Comparison of ENCODE assay signal across 8 cellular contexts in genomic region chr19:12939908-12940533, GRCh38. TPM values are rescaled to one million over a fixed set of nuclear protein-coding genes. Genes with fewer than 3 reads are reported as not detected.
A peak's percentile ranks its signal among the peaks of the same experiment; 100 is the strongest.
DNase-seq lines count a peak whose midpoint lies in the region; ATAC-seq, FAIRE-seq and TF ChIP-seq lines count a peak whose summit lies in the region.

No MANE protein-coding gene starts in this region.

- H3K27me3 ChIP-seq in adrenal gland = no peaks in the 10 kb centered on the region
- H3K27me3 ChIP-seq in HepG2 (ENCODE audit: control insufficient read depth in 1 of 2, insufficient read depth in 2 of 2, low read length in 2 of 2) = peaks cover 0 to 5% of the 10 kb centered on the region in 2 experiments; a peak in 1 of 5 replicates
- H3K27me3 ChIP-seq in thymus (ENCODE audit: control insufficient read depth, insufficient read depth) = no peaks in the 10 kb centered on the region
- H3K27me3 ChIP-seq in testis = no peaks in the 10 kb centered on the region

- TF ChIP-seq RAD21 in HepG2 (CRISPR knock-in tag; IDR thresholded peaks at IDR 0.05) = no peak

- H3K27me3 Mint-ChIP-seq in activated T-cell treated with anti-CD3 and anti-CD28 coated beads, Interleukin-2, amount 50 U/mL, for 4 hours (ENCODE audit: low read depth) = no peaks in the 10 kb centered on the region

- H4K20me1 ChIP-seq in HepG2 (ENCODE audit: insufficient read depth, low read length) = peaks cover 13% of the 10 kb centered on the region

- no peak for DNase-seq in activated T-cell treated with anti-CD3 and anti-CD28 coated beads, Interleukin-2, amount 50 U/mL, for 4 hours
- DNase-seq in activated T-cell treated with anti-CD3 and anti-CD28 coated beads for 4 hours (no peak), adrenal gland (no peak), HepG2 (ENCODE audit: low spot score) (no peak), SHP77 (lab: John Stamatoyannopoulos, UW) (no peak), testis (no peak)
- DNase-seq in stimulated activated CD4-positive, alpha-beta T cell treated with anti-CD3 and anti-CD28 coated beads, Interleukin-12 subunit alpha, Interleukin-12 subunit beta, amount 100 ng/mL, for 4 hours = no peak

- ATAC-seq in activated T-cell treated with anti-CD3 and anti-CD28 coated beads, Interleukin-2, amount 50 U/mL, for 4 hours = no peak
- no peak for ATAC-seq in HepG2

- TF ChIP-seq CTCF in adrenal gland (IDR thresholded peaks at IDR 0.05) = no peak
- no peak for TF ChIP-seq CTCF in HepG2 (CRISPR knock-in tag; IDR thresholded peaks at IDR 0.05)
- TF ChIP-seq CTCF in testis (IDR thresholded peaks at IDR 0.05) = no peak

- no peaks in the 10 kb centered on the region for H3K9me3 ChIP-seq in adrenal gland (replicated peaks in 1 of 3)
- H3K9me3 ChIP-seq in HepG2 (ENCODE audit: low read length) = no peaks in the 10 kb centered on the region
- H3K9me3 ChIP-seq in thymus (ENCODE audit: control insufficient read depth) = no peaks in the 10 kb centered on the region
- H3K9me3 ChIP-seq in testis = no peaks in the 10 kb centered on the region

- H3K36me3 ChIP-seq in adrenal gland (replicated peaks in 1 of 2) = peaks cover 0 to 56% of the 10 kb centered on the region in 2 donors
- peaks cover 13 to 43% of the 10 kb centered on the region in 2 experiments for H3K36me3 ChIP-seq in HepG2 (replicated peaks in 1 of 2; ENCODE audit: control insufficient read depth in 1 of 2, insufficient read depth in 2 of 2, low read length in 2 of 2)
- H3K36me3 ChIP-seq in thymus (ENCODE audit: control insufficient read depth, insufficient read depth) = peaks cover 46% of the 10 kb centered on the region
- no peaks in the 10 kb centered on the region for H3K36me3 ChIP-seq in testis (ENCODE audit: low read depth, missing control alignments)

- H3K4me1 ChIP-seq in adrenal gland (replicated peaks in 1 of 2) = peaks cover 5 to 36% of the 10 kb centered on the region in 2 donors
- peaks cover 45% of the 10 kb centered on the region for H3K4me1 ChIP-seq in HepG2 (ENCODE audit: insufficient read depth, low read length)
- peaks cover 32% of the 10 kb centered on the region for H3K4me1 ChIP-seq in thymus (ENCODE audit: control insufficient read depth, insufficient read depth, low read length)
- peaks cover 21% of the 10 kb centered on the region for H3K4me1 ChIP-seq in testis

- peak overlapping the region; percentile 96 for H3K4me2 ChIP-seq in HepG2 (ENCODE audit: low read depth, low read length)

- no peaks in the 10 kb centered on the region for H3K9me3 Mint-ChIP-seq in activated T-cell treated with anti-CD3 and anti-CD28 coated beads, Interleukin-2, amount 50 U/mL, for 4 hours

- TF ChIP-seq EP300 in HepG2 (IDR thresholded peaks at IDR 0.05; ENCODE audit: low read depth in 2 of 2, low read length in 2 of 2) (no peak), HepG2 (CRISPR knock-in tag; IDR thresholded peaks at IDR 0.05; ENCODE audit: borderline replicate concordance) (no peak)

- FAIRE-seq in HepG2 (lab: Jason Lieb, UNC) = no peak

- peaks cover 43% of the 10 kb centered on the region for H3K36me3 Mint-ChIP-seq in activated T-cell treated with anti-CD3 and anti-CD28 coated beads, Interleukin-2, amount 50 U/mL, for 4 hours (ENCODE audit: insufficient read depth)

- H3K4me3 ChIP-seq in adrenal gland (peak overlapping the region in 1 of 4 donors; percentile 97), HepG2 (replicated peaks in 1 of 3; ENCODE audit: insufficient read depth in 1 of 3, low read depth in 2 of 3, low read length in 3 of 3) (peak overlapping the region; percentile 84 to 97 (median 88)), thymus (ENCODE audit: low read length) (peak overlapping the region; percentile 99), testis (peak overlapping the region in 1 of 2 donors; percentile 98)

- no TSS peak for BruUV-seq in HepG2 (replicated peaks; lab: Mats Ljungman, UMichigan)

- H2AFZ ChIP-seq in HepG2 (ENCODE audit: low read length) = no peak overlapping the region

- peaks cover 49% of the 10 kb centered on the region for H3K4me1 Mint-ChIP-seq in activated T-cell treated with anti-CD3 and anti-CD28 coated beads, Interleukin-2, amount 50 U/mL, for 4 hours (ENCODE audit: low read depth)

- H3K27ac ChIP-seq in adrenal gland = peak overlapping the region in 3 of 5 donors; percentile 24 to 94 (median 87)
- H3K27ac ChIP-seq in HepG2 (ENCODE audit: extremely low read length, insufficient read depth, low read length) = peak overlapping the region; percentile 79
- H3K27ac ChIP-seq in thymus (ENCODE audit: low read depth) = no peak overlapping the region
- H3K27ac ChIP-seq in testis = no peak overlapping the region

- TF ChIP-seq POLR2A in adrenal gland (IDR thresholded peaks at IDR 0.05) (no peak), HepG2 (IDR thresholded peaks at IDR 0.05; ENCODE audit: insufficient read depth in 1 of 2, low read depth in 2 of 2, low read length in 2 of 2) (no peak), testis (IDR thresholded peaks at IDR 0.05) (no peak)

- intact Hi-C loops in adrenal gland (cut with DNase I) (no loop called here), HepG2 (cut with micrococcal nuclease; ENCODE audit: unreplicated experiment) (no loop called here), testis (cut with DNase I; ENCODE audit: low total_unique reads) (no loop called here)

- H3K4me3 Mint-ChIP-seq in activated T-cell treated with anti-CD3 and anti-CD28 coated beads, Interleukin-2, amount 50 U/mL, for 4 hours = peak overlapping the region; percentile 99

- peak overlapping the region; percentile 99 for H3K9ac ChIP-seq in HepG2 (ENCODE audit: insufficient read depth, low read depth, low read length)

- H3K79me2 ChIP-seq in HepG2 (ENCODE audit: insufficient read depth, low read length) = peaks cover 31% of the 10 kb centered on the region

- POLR2A ChIA-PET in HepG2 (lab: Yijun Ruan, JAX) = no interaction called here

- CTCF ChIA-PET in HepG2 (lab: Yijun Ruan, JAX; ENCODE audit: low intra/inter-chr PET ratio, low total read pairs) = no interaction called here

- in situ Hi-C loops in HepG2 (cut with HindIII; ENCODE audit: extremely low pct_ligation_motif_present, low pct_unique_long_range_greater_than_20kb) = no loop called here

- WGBS in adrenal gland, 4 donors = 54 to 59% (median 56%) methylated on average over 11 to 12 of the region's 12 CpGs
- WGBS in HepG2 (ENCODE audit: low lambda C conversion rate) = 73% methylated on average over 11 of the region's 12 CpGs
- WGBS in thymus = 79% methylated on average over 12 of the region's 12 CpGs
- WGBS in testis, 2 donors = 60 to 74% methylated on average over 12 of the region's 12 CpGs

RNA-seq across cellular contexts. Expression of gene CALR, which starts 1.6 kb away (rescaled TPM):
- 1,000 to 10,000 TPM; 1,489 to 1,621 (median 1,575) TPM for total RNA-seq in activated T-cell treated with anti-CD3 and anti-CD28 coated beads, Interleukin-2, amount 50 U/mL, for 4 hours
- total RNA-seq in adrenal gland = 1,000 to 10,000 TPM in 2 of 8 donors, 100 to 1,000 TPM in 6; 271 to 1,489 (median 613) TPM
- 1,000 to 10,000 TPM in 1 of 3 donors, 100 to 1,000 TPM in 2; 224 to 1,230 (median 336) TPM for polyA plus RNA-seq in adrenal gland
- total RNA-seq in HepG2 (2016; rRNA removed; fragmentation: Illumina TruSeq; extraction: Trizol) = 420 and 898 TPM in 2 replicates
- total RNA-seq in HepG2 (2016; cell fraction: cytosol; rRNA removed; fragmentation: Illumina TruSeq; extraction: Trizol; ENCODE audit: low read depth) = 227 and 266 TPM in 2 replicates
- 389 and 943 TPM in 2 replicates for total RNA-seq in HepG2 (2016; cell fraction: insoluble cytoplasmic fraction; rRNA removed; fragmentation: Illumina TruSeq; extraction: Trizol)
- 340 and 383 TPM in 2 replicates for total RNA-seq in HepG2 (2016; cell fraction: membrane; rRNA removed; fragmentation: Illumina TruSeq; extraction: Trizol)
- total RNA-seq in HepG2 (2016; cell fraction: nucleus; rRNA removed; fragmentation: Illumina TruSeq; extraction: Trizol) = 693 and 829 TPM in 2 replicates
- 842 and 934 TPM in 2 replicates for polyA plus RNA-seq in HepG2 (2011; rRNA removed)
- 752 and 842 TPM in 2 replicates for polyA plus RNA-seq in HepG2 (2011; cell fraction: cytosol; rRNA removed)
- 381 and 448 TPM in 2 replicates for polyA plus RNA-seq in HepG2 (2011; cell fraction: nucleus; rRNA removed)
- polyA plus RNA-seq in HepG2 (2012) = 606 and 725 TPM in 2 replicates
- 313 and 359 TPM in 2 replicates for polyA plus RNA-seq in HepG2 (2016; cell fraction: cytosol; fragmentation: Illumina TruSeq; extraction: Trizol; ENCODE audit: low read depth)
- 478 and 547 TPM in 2 replicates for polyA plus RNA-seq in HepG2 (2016; cell fraction: insoluble cytoplasmic fraction; fragmentation: Illumina TruSeq; extraction: Trizol; ENCODE audit: low read depth)
- polyA plus RNA-seq in HepG2 (2016; cell fraction: membrane; fragmentation: Illumina TruSeq; extraction: Trizol; ENCODE audit: low read depth) = 345 and 409 TPM in 2 replicates
- 1,564 and 1,658 TPM in 2 replicates for polyA plus RNA-seq in HepG2 (2016; cell fraction: nucleus; fragmentation: Illumina TruSeq; extraction: Trizol; ENCODE audit: insufficient read depth, low read depth)
- 932 and 1,241 TPM in 2 replicates for polyA minus RNA-seq in HepG2 (2011; rRNA and poly(A)+ RNA removed; ENCODE audit: low replicate concordance)
- polyA minus RNA-seq in HepG2 (2011; cell fraction: cytosol; rRNA and poly(A)+ RNA removed) = 408 and 482 TPM in 2 replicates
- polyA minus RNA-seq in HepG2 (2011; cell fraction: nucleus; rRNA and poly(A)+ RNA removed) = 228 and 256 TPM in 2 replicates
- polyA plus RNA-seq in thymus = 189 TPM
- 100 to 1,000 TPM; 389 to 467 TPM for total RNA-seq in testis
- 538 TPM for polyA plus RNA-seq in testis (ENCODE audit: insufficient read depth, low read depth, low replicate concordance)

RNA-seq across cellular contexts. Expression of gene RAD23A, which starts 5.6 kb away (rescaled TPM):
- total RNA-seq in activated T-cell treated with anti-CD3 and anti-CD28 coated beads, Interleukin-2, amount 50 U/mL, for 4 hours = 100 to 1,000 TPM; 256 to 265 (median 264) TPM
- total RNA-seq in adrenal gland = 100 to 1,000 TPM in 5 of 8 donors, 10 to 100 TPM in 3; 66.5 to 146 (median 108) TPM
- 100 to 1,000 TPM; 112 to 240 (median 206) TPM for polyA plus RNA-seq in adrenal gland
- 34.6 and 42.5 TPM in 2 replicates for total RNA-seq in HepG2 (2016; rRNA removed; fragmentation: Illumina TruSeq; extraction: Trizol)
- total RNA-seq in HepG2 (2016; cell fraction: cytosol; rRNA removed; fragmentation: Illumina TruSeq; extraction: Trizol; ENCODE audit: low read depth) = 64.7 and 77.4 TPM in 2 replicates
- total RNA-seq in HepG2 (2016; cell fraction: insoluble cytoplasmic fraction; rRNA removed; fragmentation: Illumina TruSeq; extraction: Trizol) = 29.6 and 43.3 TPM in 2 replicates
- 95.2 and 117 TPM in 2 replicates for total RNA-seq in HepG2 (2016; cell fraction: membrane; rRNA removed; fragmentation: Illumina TruSeq; extraction: Trizol)
- 27.5 and 30.5 TPM in 2 replicates for total RNA-seq in HepG2 (2016; cell fraction: nucleus; rRNA removed; fragmentation: Illumina TruSeq; extraction: Trizol)
- 50.3 and 54.2 TPM in 2 replicates for polyA plus RNA-seq in HepG2 (2011; rRNA removed)
- polyA plus RNA-seq in HepG2 (2011; cell fraction: cytosol; rRNA removed) = 51.8 and 73.5 TPM in 2 replicates
- polyA plus RNA-seq in HepG2 (2011; cell fraction: nucleus; rRNA removed) = 80.8 and 87.8 TPM in 2 replicates
- polyA plus RNA-seq in HepG2 (2012) = 95.7 and 105 TPM in 2 replicates
- 137 and 157 TPM in 2 replicates for polyA plus RNA-seq in HepG2 (2016; cell fraction: cytosol; fragmentation: Illumina TruSeq; extraction: Trizol; ENCODE audit: low read depth)
- 55.9 and 73.5 TPM in 2 replicates for polyA plus RNA-seq in HepG2 (2016; cell fraction: insoluble cytoplasmic fraction; fragmentation: Illumina TruSeq; extraction: Trizol; ENCODE audit: low read depth)
- 175 and 195 TPM in 2 replicates for polyA plus RNA-seq in HepG2 (2016; cell fraction: membrane; fragmentation: Illumina TruSeq; extraction: Trizol; ENCODE audit: low read depth)
- 90.3 and 97.5 TPM in 2 replicates for polyA plus RNA-seq in HepG2 (2016; cell fraction: nucleus; fragmentation: Illumina TruSeq; extraction: Trizol; ENCODE audit: insufficient read depth, low read depth)
- polyA minus RNA-seq in HepG2 (2011; rRNA and poly(A)+ RNA removed; ENCODE audit: low replicate concordance) = 54.6 and 102 TPM in 2 replicates
- 52.5 and 54.0 TPM in 2 replicates for polyA minus RNA-seq in HepG2 (2011; cell fraction: cytosol; rRNA and poly(A)+ RNA removed)
- polyA minus RNA-seq in HepG2 (2011; cell fraction: nucleus; rRNA and poly(A)+ RNA removed) = 20.0 and 27.4 TPM in 2 replicates
- 128 TPM for polyA plus RNA-seq in thymus
- total RNA-seq in testis = 100 to 1,000 TPM; 114 to 136 TPM
- polyA plus RNA-seq in testis (ENCODE audit: insufficient read depth, low read depth, low replicate concordance) = 174 TPM

RNA-seq across cellular contexts. Expression of gene FARSA, which starts 6.5 kb away (rescaled TPM):
- 100 to 1,000 TPM; 345 to 368 (median 368) TPM for total RNA-seq in activated T-cell treated with anti-CD3 and anti-CD28 coated beads, Interleukin-2, amount 50 U/mL, for 4 hours
- total RNA-seq in adrenal gland (100 to 1,000 TPM in 1 of 8 donors, 10 to 100 TPM in 7; 40.6 to 102 (median 54.3) TPM), HepG2 (2016; rRNA removed; fragmentation: Illumina TruSeq; extraction: Trizol) (68.0 and 72.0 TPM in 2 replicates), testis (10 to 100 TPM; 53.8 to 65.3 TPM)
- polyA plus RNA-seq in adrenal gland (10 to 100 TPM; 33.5 to 62.1 (median 36.0) TPM), HepG2 (2011; rRNA removed) (25.9 and 37.0 TPM in 2 replicates), thymus (33.6 TPM), testis (ENCODE audit: insufficient read depth, low read depth, low replicate concordance) (55.1 TPM)
- 30.6 and 33.8 TPM in 2 replicates for total RNA-seq in HepG2 (2016; cell fraction: cytosol; rRNA removed; fragmentation: Illumina TruSeq; extraction: Trizol; ENCODE audit: low read depth)
- total RNA-seq in HepG2 (2016; cell fraction: insoluble cytoplasmic fraction; rRNA removed; fragmentation: Illumina TruSeq; extraction: Trizol) = 61.4 and 77.8 TPM in 2 replicates
- total RNA-seq in HepG2 (2016; cell fraction: membrane; rRNA removed; fragmentation: Illumina TruSeq; extraction: Trizol) = 31.3 and 31.6 TPM in 2 replicates
- total RNA-seq in HepG2 (2016; cell fraction: nucleus; rRNA removed; fragmentation: Illumina TruSeq; extraction: Trizol) = 38.1 and 43.4 TPM in 2 replicates
- 20.2 and 25.7 TPM in 2 replicates for polyA plus RNA-seq in HepG2 (2011; cell fraction: cytosol; rRNA removed)
- polyA plus RNA-seq in HepG2 (2011; cell fraction: nucleus; rRNA removed) = 86.4 and 92.2 TPM in 2 replicates
- polyA plus RNA-seq in HepG2 (2012) = 47.9 and 53.4 TPM in 2 replicates
- 20.5 and 21.3 TPM in 2 replicates for polyA plus RNA-seq in HepG2 (2016; cell fraction: cytosol; fragmentation: Illumina TruSeq; extraction: Trizol; ENCODE audit: low read depth)
- polyA plus RNA-seq in HepG2 (2016; cell fraction: insoluble cytoplasmic fraction; fragmentation: Illumina TruSeq; extraction: Trizol; ENCODE audit: low read depth) = 76.2 and 85.7 TPM in 2 replicates
- 21.2 and 25.0 TPM in 2 replicates for polyA plus RNA-seq in HepG2 (2016; cell fraction: membrane; fragmentation: Illumina TruSeq; extraction: Trizol; ENCODE audit: low read depth)
- polyA plus RNA-seq in HepG2 (2016; cell fraction: nucleus; fragmentation: Illumina TruSeq; extraction: Trizol; ENCODE audit: insufficient read depth, low read depth) = 71.9 and 80.2 TPM in 2 replicates
- 36.3 and 65.5 TPM in 2 replicates for polyA minus RNA-seq in HepG2 (2011; rRNA and poly(A)+ RNA removed; ENCODE audit: low replicate concordance)
- polyA minus RNA-seq in HepG2 (2011; cell fraction: cytosol; rRNA and poly(A)+ RNA removed) = 17.6 and 18.3 TPM in 2 replicates
- polyA minus RNA-seq in HepG2 (2011; cell fraction: nucleus; rRNA and poly(A)+ RNA removed) = 14.5 and 16.0 TPM in 2 replicates

RNA-seq across cellular contexts. Expression of gene GADD45GIP1, which starts 17.0 kb away (rescaled TPM):
- total RNA-seq in activated T-cell treated with anti-CD3 and anti-CD28 coated beads, Interleukin-2, amount 50 U/mL, for 4 hours = 10 to 100 TPM; 60.5 to 65.2 (median 61.8) TPM
- total RNA-seq in adrenal gland = 100 to 1,000 TPM in 1 of 8 donors, 10 to 100 TPM in 7; 26.1 to 101 (median 41.2) TPM
- 100 to 1,000 TPM in 2 of 3 donors, 10 to 100 TPM in 1; 16.5 to 213 (median 183) TPM for polyA plus RNA-seq in adrenal gland
- total RNA-seq in HepG2 (2016; rRNA removed; fragmentation: Illumina TruSeq; extraction: Trizol) = 24.6 and 37.4 TPM in 2 replicates
- 14.3 and 14.8 TPM in 2 replicates for total RNA-seq in HepG2 (2016; cell fraction: cytosol; rRNA removed; fragmentation: Illumina TruSeq; extraction: Trizol; ENCODE audit: low read depth)
- 25.1 and 41.7 TPM in 2 replicates for total RNA-seq in HepG2 (2016; cell fraction: insoluble cytoplasmic fraction; rRNA removed; fragmentation: Illumina TruSeq; extraction: Trizol)
- 14.2 and 15.7 TPM in 2 replicates for total RNA-seq in HepG2 (2016; cell fraction: membrane; rRNA removed; fragmentation: Illumina TruSeq; extraction: Trizol)
- 8.8 and 9.5 TPM in 2 replicates for total RNA-seq in HepG2 (2016; cell fraction: nucleus; rRNA removed; fragmentation: Illumina TruSeq; extraction: Trizol)
- polyA plus RNA-seq in HepG2 (2011; rRNA removed) = 30.7 and 31.9 TPM in 2 replicates
- polyA plus RNA-seq in HepG2 (2011; cell fraction: cytosol; rRNA removed) = 33.0 and 52.1 TPM in 2 replicates
- polyA plus RNA-seq in HepG2 (2011; cell fraction: nucleus; rRNA removed) = 13.9 and 14.0 TPM in 2 replicates
- polyA plus RNA-seq in HepG2 (2012) = 19.0 and 20.6 TPM in 2 replicates
- polyA plus RNA-seq in HepG2 (2016; cell fraction: cytosol; fragmentation: Illumina TruSeq; extraction: Trizol; ENCODE audit: low read depth) = 24.7 and 26.7 TPM in 2 replicates
- polyA plus RNA-seq in HepG2 (2016; cell fraction: insoluble cytoplasmic fraction; fragmentation: Illumina TruSeq; extraction: Trizol; ENCODE audit: low read depth) = 71.6 and 84.3 TPM in 2 replicates
- 20.1 and 21.0 TPM in 2 replicates for polyA plus RNA-seq in HepG2 (2016; cell fraction: membrane; fragmentation: Illumina TruSeq; extraction: Trizol; ENCODE audit: low read depth)
- 27.9 and 29.2 TPM in 2 replicates for polyA plus RNA-seq in HepG2 (2016; cell fraction: nucleus; fragmentation: Illumina TruSeq; extraction: Trizol; ENCODE audit: insufficient read depth, low read depth)
- 6.2 and 12.6 TPM in 2 replicates for polyA minus RNA-seq in HepG2 (2011; rRNA and poly(A)+ RNA removed; ENCODE audit: low replicate concordance)
- 9.9 and 11.7 TPM in 2 replicates for polyA minus RNA-seq in HepG2 (2011; cell fraction: cytosol; rRNA and poly(A)+ RNA removed)
- polyA minus RNA-seq in HepG2 (2011; cell fraction: nucleus; rRNA and poly(A)+ RNA removed) = 3.2 and 3.7 TPM in 2 replicates
- polyA plus RNA-seq in thymus = 27.2 TPM
- total RNA-seq in testis = 10 to 100 TPM; 32.2 to 39.8 TPM
- 21.6 TPM for polyA plus RNA-seq in testis (ENCODE audit: insufficient read depth, low read depth, low replicate concordance)

RNA-seq across cellular contexts. Expression of gene SYCE2, which starts 20.9 kb away (rescaled TPM):
- under 1 TPM; 0.53 to 0.91 (median 0.87) TPM for total RNA-seq in activated T-cell treated with anti-CD3 and anti-CD28 coated beads, Interleukin-2, amount 50 U/mL, for 4 hours
- total RNA-seq in adrenal gland (under 1 TPM in 1 of 8 donors, not detected in 7; 0.91 TPM), HepG2 (2016; rRNA removed; fragmentation: Illumina TruSeq; extraction: Trizol) (0.09 TPM in 1 of 2 replicates, not detected in the other), testis (10 to 100 TPM; 12.3 to 20.4 TPM)
- polyA plus RNA-seq in adrenal gland (under 1 TPM; 0.16 to 0.24 (median 0.20) TPM), HepG2 (2011; rRNA removed) (0.25 and 0.40 TPM in 2 replicates), thymus (0.48 TPM), testis (ENCODE audit: insufficient read depth, low read depth, low replicate concordance) (61.1 TPM)
- total RNA-seq in HepG2 (2016; cell fraction: cytosol; rRNA removed; fragmentation: Illumina TruSeq; extraction: Trizol; ENCODE audit: low read depth) = not detected in 2 replicates
- total RNA-seq in HepG2 (2016; cell fraction: insoluble cytoplasmic fraction; rRNA removed; fragmentation: Illumina TruSeq; extraction: Trizol) = 0.19 TPM in 1 of 2 replicates, not detected in the other
- not detected in 2 replicates for total RNA-seq in HepG2 (2016; cell fraction: membrane; rRNA removed; fragmentation: Illumina TruSeq; extraction: Trizol)
- not detected in 2 replicates for total RNA-seq in HepG2 (2016; cell fraction: nucleus; rRNA removed; fragmentation: Illumina TruSeq; extraction: Trizol)
- 0.08 TPM in 1 of 2 replicates, not detected in the other for polyA plus RNA-seq in HepG2 (2011; cell fraction: cytosol; rRNA removed)
- polyA plus RNA-seq in HepG2 (2011; cell fraction: nucleus; rRNA removed) = 0.68 and 0.84 TPM in 2 replicates
- polyA plus RNA-seq in HepG2 (2012) = 1.2 and 1.7 TPM in 2 replicates
- 0.23 TPM in 1 of 2 replicates, not detected in the other for polyA plus RNA-seq in HepG2 (2016; cell fraction: cytosol; fragmentation: Illumina TruSeq; extraction: Trizol; ENCODE audit: low read depth)
- 0.32 TPM in 1 of 2 replicates, not detected in the other for polyA plus RNA-seq in HepG2 (2016; cell fraction: insoluble cytoplasmic fraction; fragmentation: Illumina TruSeq; extraction: Trizol; ENCODE audit: low read depth)
- 0.13 and 0.21 TPM in 2 replicates for polyA plus RNA-seq in HepG2 (2016; cell fraction: membrane; fragmentation: Illumina TruSeq; extraction: Trizol; ENCODE audit: low read depth)
- polyA plus RNA-seq in HepG2 (2016; cell fraction: nucleus; fragmentation: Illumina TruSeq; extraction: Trizol; ENCODE audit: insufficient read depth, low read depth) = 1.0 and 3.2 TPM in 2 replicates
- polyA minus RNA-seq in HepG2 (2011; rRNA and poly(A)+ RNA removed; ENCODE audit: low replicate concordance) = 0.47 TPM in 1 of 2 replicates, not detected in the other
- polyA minus RNA-seq in HepG2 (2011; cell fraction: cytosol; rRNA and poly(A)+ RNA removed) = not detected in 2 replicates
- polyA minus RNA-seq in HepG2 (2011; cell fraction: nucleus; rRNA and poly(A)+ RNA removed) = not detected in 2 replicates

Comparison
In these comparisons a context has a peak if more than half of its experiments do, and no peak if none do; other contexts are left out.
1. H3K27ac ChIP-seq: peak in adrenal gland (3 of 5) and HepG2 (single experiment); none in thymus (single experiment) and testis (0 of 2).